ENCODE assay signal across 10 cellular contexts in genomic region chr15:100081454-100081853, GRCh38.
"Had no signal": no experiment of that assay in that cellular context is flagged by ENCODE, and none has a peak within 500 bp of the region (broad histone marks: within the 10 kb centered on the region; RNA-seq: fewer than 3 reads in every experiment).

No MANE protein-coding gene starts in this region.

- H3K27ac ChIP-seq: GM23248, HL-60 had no signal

- H3K36me3 ChIP-seq: HAP-1 had no signal

- H3K4me3 ChIP-seq: GM23248, HAP-1, K562 had no signal

- ATAC-seq: HCT116, K562 had no signal

- H3K4me1 ChIP-seq: HAP-1 had no signal

- H3K9me3 ChIP-seq: HAP-1 had no signal

- FAIRE-seq: K562 had no signal

- DNase-seq: GM23248, GOT3, H7, HFFc6, IMR-90, KG1 had no signal
